1 cellular context compared by ENCODE assay signal in genomic region chr17:44008205-44008909, GRCh38.
TF ChIP-seq lines count a peak whose summit lies in the region.

No MANE protein-coding gene starts in this region.

TF ChIP-seq in SK-N-SH, 30 proteins besides CTCF, POLR2A, EP300 and RAD21 (continued from another document):
- TF ChIP-seq, protein P1, sequence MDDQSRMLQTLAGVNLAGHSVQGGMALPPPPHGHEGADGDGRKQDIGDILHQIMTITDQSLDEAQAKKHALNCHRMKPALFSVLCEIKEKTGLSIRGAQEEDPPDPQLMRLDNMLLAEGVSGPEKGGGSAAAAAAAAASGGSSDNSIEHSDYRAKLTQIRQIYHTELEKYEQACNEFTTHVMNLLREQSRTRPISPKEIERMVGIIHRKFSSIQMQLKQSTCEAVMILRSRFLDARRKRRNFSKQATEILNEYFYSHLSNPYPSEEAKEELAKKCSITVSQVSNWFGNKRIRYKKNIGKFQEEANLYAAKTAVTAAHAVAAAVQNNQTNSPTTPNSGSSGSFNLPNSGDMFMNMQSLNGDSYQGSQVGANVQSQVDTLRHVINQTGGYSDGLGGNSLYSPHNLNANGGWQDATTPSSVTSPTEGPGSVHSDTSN (IDR thresholded peaks at IDR 0.05): no peak
- TF ChIP-seq, protein P2, sequence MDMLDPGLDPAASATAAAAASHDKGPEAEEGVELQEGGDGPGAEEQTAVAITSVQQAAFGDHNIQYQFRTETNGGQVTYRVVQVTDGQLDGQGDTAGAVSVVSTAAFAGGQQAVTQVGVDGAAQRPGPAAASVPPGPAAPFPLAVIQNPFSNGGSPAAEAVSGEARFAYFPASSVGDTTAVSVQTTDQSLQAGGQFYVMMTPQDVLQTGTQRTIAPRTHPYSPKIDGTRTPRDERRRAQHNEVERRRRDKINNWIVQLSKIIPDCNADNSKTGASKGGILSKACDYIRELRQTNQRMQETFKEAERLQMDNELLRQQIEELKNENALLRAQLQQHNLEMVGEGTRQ (IDR thresholded peaks at IDR 0.05; ENCODE audit: borderline replicate concordance, low read depth, low read length): no peak
- TF ChIP-seq NRF1 (IDR thresholded peaks at IDR 0.05; ENCODE audit: low read depth, low read length): no peak
- no peak for TF ChIP-seq TEAD4 (IDR thresholded peaks at IDR 0.05; ENCODE audit: borderline replicate concordance, insufficient read depth)
